ENCODE assay signal across 8 cellular contexts in the genomic region with DNA sequence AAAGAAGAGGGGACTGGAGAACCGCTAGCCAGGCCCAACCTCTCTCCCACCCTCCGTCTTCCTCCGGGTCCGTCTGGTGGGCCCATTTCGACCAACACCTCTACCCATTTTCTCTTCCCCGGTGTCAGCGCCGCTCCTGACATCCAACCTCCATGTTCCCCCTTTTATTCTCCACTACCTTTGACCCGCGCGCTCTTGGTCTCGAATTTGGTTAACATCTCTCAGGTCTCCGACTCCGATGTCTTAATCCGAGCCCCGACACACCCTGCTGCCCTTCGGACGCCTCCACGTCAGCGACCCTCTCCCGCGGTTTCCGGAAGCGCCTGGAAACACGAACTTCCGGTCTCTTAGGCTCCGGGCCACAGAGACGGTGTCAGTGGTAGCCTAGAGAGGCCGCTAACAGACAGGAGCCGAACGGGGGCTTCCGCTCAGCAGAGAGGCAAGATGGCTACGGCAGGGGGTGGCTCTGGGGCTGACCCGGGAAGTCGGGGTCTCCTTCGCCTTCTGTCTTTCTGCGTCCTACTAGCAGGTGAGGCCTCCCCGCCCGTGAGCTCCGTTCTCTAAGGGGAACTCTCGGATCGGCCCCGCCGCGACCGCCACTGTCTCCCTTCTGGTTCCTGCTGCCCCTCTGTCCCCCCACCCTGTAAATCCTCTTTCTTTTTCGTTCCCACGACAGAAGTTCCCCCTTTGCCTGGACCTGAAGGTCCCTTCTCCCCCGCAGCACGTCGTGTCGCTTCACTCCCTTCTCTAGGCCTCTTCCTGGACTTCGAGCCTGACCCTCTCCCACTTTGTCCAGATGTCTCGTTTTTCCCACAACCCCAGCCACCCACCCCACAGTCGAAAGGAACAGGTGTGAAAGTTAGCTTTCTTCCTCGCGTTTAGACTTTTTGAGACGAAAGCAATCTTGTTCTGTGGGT.
DNase-seq lines count a peak whose midpoint lies in the region; ATAC-seq and TF ChIP-seq lines count a peak whose summit lies in the region.

Gene COPA (minus strand): TSS at position 298 of the 917 bp plus-strand sequence. CDS start 80 bp downstream, at position 218.
Gene NCSTN (plus strand): TSS at position 431 of the 917 bp plus-strand sequence. CDS start 14 bp downstream, at position 445.

- peaks cover 44% of the 10 kb centered on the region for H3K36me3 Mint-ChIP-seq in central memory CD8-positive, alpha-beta T cell (ENCODE audit: insufficient read depth)

- DNase-seq in AG08395 (ENCODE audit: low spot score) (peak; percentile 94), NCI-H446 (lab: John Stamatoyannopoulos, UW) (peak; percentile 94 to 98), iris pigment epithelial cell (ENCODE audit: low read depth) (peak; percentile 97)
- peak; percentile 85 for DNase-seq in activated CD4-positive, CD25-positive, alpha-beta regulatory T cell treated with anti-CD3 and anti-CD28 coated beads, Interleukin-2, amount 50 U/mL, for 16 hours (ENCODE audit: low read depth, low spot score)
- peak; percentile 77 to 87 for DNase-seq in central memory CD8-positive, alpha-beta T cell (ENCODE audit: low spot score in 2 of 2)
- peak; percentile 82 for DNase-seq in stimulated activated CD4-positive, alpha-beta T cell treated with anti-CD3 and anti-CD28 coated beads, Interleukin-12 subunit alpha, Interleukin-12 subunit beta, amount 100 ng/mL, for 4 hours

- peak within 1 kb of the TSS; percentile 99 for H3K4me3 Mint-ChIP-seq in central memory CD8-positive, alpha-beta T cell

- ATAC-seq in HG03280 (IDR thresholded peaks at IDR 0.05; ENCODE audit: unreplicated experiment) = peak; percentile 94
- ATAC-seq in central memory CD8-positive, alpha-beta T cell (replicated peaks; ENCODE audit: extremely low read depth, poor library complexity, severe bottlenecking) = peak; percentile 97

- no peaks in the 10 kb centered on the region for H3K27me3 Mint-ChIP-seq in central memory CD8-positive, alpha-beta T cell

- TF ChIP-seq POLR2A in GM18951 (IDR thresholded peaks at IDR 0.05; ENCODE audit: extremely low read depth, insufficient read depth, insufficient read length) = peak; percentile 85

- H3K4me1 Mint-ChIP-seq in central memory CD8-positive, alpha-beta T cell = peaks cover 48% of the 10 kb centered on the region

- H3K27ac Mint-ChIP-seq in central memory CD8-positive, alpha-beta T cell (ENCODE audit: low read depth) = peak within 1 kb of the TSS; percentile 100

- in situ Hi-C loops in GM18951 (cut with MboI; ENCODE audit: low sequenced_read_pairs, unreplicated experiment) = no loop called here

- no peaks in the 10 kb centered on the region for H3K9me3 Mint-ChIP-seq in central memory CD8-positive, alpha-beta T cell

Comparison
In these comparisons a context has a peak if more than half of its experiments do, and no peak if none do; other contexts are left out.
1. Peak in every context shown above with its lines: DNase-seq and ATAC-seq.